14 cellular contexts compared by ENCODE assay signal in the genomic region with DNA sequence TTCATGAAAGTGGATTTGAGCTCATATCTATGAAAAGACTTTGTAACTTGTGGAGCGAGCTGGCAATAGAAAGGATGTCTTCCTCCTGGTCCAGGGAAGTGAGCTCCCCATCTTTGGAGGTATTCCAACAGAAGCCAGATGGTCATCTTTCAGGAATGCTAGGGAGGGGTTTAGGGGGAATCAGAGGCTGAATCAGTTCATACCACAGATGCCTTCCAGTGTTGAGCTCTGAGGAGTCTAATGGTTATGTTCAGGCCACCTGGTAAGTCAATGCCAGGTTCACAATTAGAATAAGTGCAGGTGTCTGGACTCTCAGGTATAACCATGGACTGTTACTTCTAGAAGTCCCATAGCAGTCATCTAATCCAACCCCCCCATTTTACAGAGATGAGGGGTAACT.
DNase-seq lines count a peak whose midpoint lies in the region; ATAC-seq and TF ChIP-seq lines count a peak whose summit lies in the region.
"Had no signal": no experiment of that assay in that cellular context is flagged by ENCODE, and none has a peak within 500 bp of the region (broad histone marks: within the 10 kb centered on the region; RNA-seq: fewer than 3 reads in every experiment).

No MANE protein-coding gene starts in this region.

- H3K27ac ChIP-seq in SJSA1 (peak overlapping the region; percentile 63), smooth muscle cell (ENCODE audit: low read depth) (peak overlapping the region; percentile 62)
- H3K27ac ChIP-seq: coronary artery had no signal

- DNase-seq in H4 (ENCODE audit: low spot score) (peak; percentile 48), SJSA1 (ENCODE audit: low read depth in 1 of 2, low spot score in 2 of 2) (peak; percentile 60 to 80), fibroblast of peridontal ligament (ENCODE audit: extremely low read depth) (peak; percentile 90), smooth muscle cell (lab: John Stamatoyannopoulos, UW; ENCODE audit: unreplicated experiment) (no peak), ureter (ENCODE audit: low spot score) (no peak), NCI-H2081 treated with DMSO at 0.1 percent for 48 hours (lab: John Stamatoyannopoulos, UW) (no peak)
- DNase-seq: activated T-cell treated with anti-CD3 and anti-CD28 coated beads, Interleukin-2, amount 50 U/mL, for 4 hours; DND-41; natural killer cell; NCI-H2029 treated with DMSO at 0.1 percent for 48 hours; OCI-M1; stimulated activated CD4-positive, alpha-beta T cell treated with anti-CD3 and anti-CD28 coated beads, Interleukin-12 subunit alpha, Interleukin-12 subunit beta, amount 100 ng/mL, for 4 hours had no signal

- H3F3A ChIP-seq in smooth muscle cell (ENCODE audit: low read depth) = peaks cover 7% of the 10 kb centered on the region

- TF ChIP-seq CTCF in smooth muscle cell (IDR thresholded peaks at IDR 0.05; ENCODE audit: borderline replicate concordance, insufficient read depth, poor library complexity, severe bottlenecking) = no peak

- H3K36me3 ChIP-seq in SJSA1 = no peaks in the 10 kb centered on the region
- H3K36me3 ChIP-seq in smooth muscle cell (ENCODE audit: low read depth) = no peaks in the 10 kb centered on the region

- ATAC-seq in esophagus mucosa = no peak
- ATAC-seq: activated T-cell treated with anti-CD3 and anti-CD28 coated beads, Interleukin-2, amount 50 U/mL, for 4 hours; natural killer cell had no signal

- H3K4me3 ChIP-seq in SJSA1 (no peak overlapping the region), smooth muscle cell (no peak overlapping the region)
- H3K4me3 ChIP-seq: coronary artery had no signal

- no peaks in the 10 kb centered on the region for H3K9me3 ChIP-seq in SJSA1 (replicated peaks)
- H3K9me3 ChIP-seq in smooth muscle cell (replicated peaks; ENCODE audit: low read depth) = no peaks in the 10 kb centered on the region

- H3K9ac ChIP-seq in smooth muscle cell (ENCODE audit: low read depth) = no peak overlapping the region

- peaks cover 39% of the 10 kb centered on the region for H3K4me1 ChIP-seq in SJSA1 (replicated peaks)
- peaks cover 11% of the 10 kb centered on the region for H3K4me1 ChIP-seq in smooth muscle cell (ENCODE audit: low read depth)

- H2AFZ ChIP-seq in smooth muscle cell (ENCODE audit: low read depth) = no peak overlapping the region

- H4K20me1 ChIP-seq in smooth muscle cell (ENCODE audit: low read depth) = no peaks in the 10 kb centered on the region

- H3K4me2 ChIP-seq in smooth muscle cell = peak overlapping the region; percentile 61

- H3K27me3 ChIP-seq in SJSA1 (replicated peaks) (no peaks in the 10 kb centered on the region), smooth muscle cell (ENCODE audit: low read depth) (no peaks in the 10 kb centered on the region)

- no peaks in the 10 kb centered on the region for H3K79me2 ChIP-seq in smooth muscle cell (ENCODE audit: low read depth)

- 90% methylated on average over 1 of the region's 1 CpG for WGBS in smooth muscle cell (ENCODE audit: low lambda C conversion rate)

Comparison
In these comparisons a context has a peak if more than half of its experiments do, and no peak if none do; other contexts are left out.
1. DNase-seq: peak in H4 (single experiment), SJSA1 (2 of 2) and fibroblast of peridontal ligament (single experiment); none in smooth muscle cell (single experiment), ureter (single experiment) and NCI-H2081 treated with DMSO at 0.1 percent for 48 hours (single experiment).